ENCODE assay signal across 25 cellular contexts in the genomic region with DNA sequence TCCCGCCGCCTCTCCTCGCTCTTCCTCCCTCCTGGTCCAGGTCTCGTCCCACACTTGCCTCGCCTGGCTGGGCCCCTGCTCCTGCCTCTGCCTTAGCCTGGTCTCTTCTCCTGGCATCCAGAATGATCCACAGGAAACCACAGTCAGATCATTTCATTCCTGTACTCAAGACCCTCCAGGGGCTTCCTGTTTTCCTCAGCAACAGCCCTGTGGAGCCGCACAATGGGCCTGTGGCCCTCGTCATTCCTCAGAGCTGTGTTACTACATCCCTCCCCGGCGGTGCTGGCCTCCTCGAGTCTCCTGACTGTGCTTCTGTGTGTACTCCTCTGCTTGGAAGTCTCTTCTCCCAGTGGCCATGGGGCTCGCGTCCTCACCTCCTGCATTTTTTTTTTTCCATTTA. TPM values are rescaled to one million over a fixed set of nuclear protein-coding genes. Genes with fewer than 3 reads are reported as not detected.
"Had no signal": no experiment of that assay in that cellular context is flagged by ENCODE, and none has a peak within 500 bp of the region (broad histone marks: within the 10 kb centered on the region; RNA-seq: fewer than 3 reads in every experiment).

No MANE protein-coding gene starts in this region.

- H3K4me1 Mint-ChIP-seq: neural crest cell had no signal

- H3K4me3 Mint-ChIP-seq: memory B cell, neural crest cell, T-cell had no signal

- H3K27me3 Mint-ChIP-seq: memory B cell, naive B cell, T-cell had no signal

- H3K9me3 ChIP-seq: adrenal gland, ascending aorta, SJCRH30, stomach, suprapubic skin, tibial nerve had no signal

- H3K4me1 ChIP-seq: adrenal gland, ascending aorta, SJCRH30, stomach, suprapubic skin, tibial nerve had no signal

- H3K27ac Mint-ChIP-seq: memory B cell, T-cell had no signal

- H3K27me3 ChIP-seq: adrenal gland, ascending aorta, dorsolateral prefrontal cortex, SJCRH30, stomach, suprapubic skin, tibial nerve had no signal

- H3K9me3 Mint-ChIP-seq: activated T-helper 2 cell treated with anti-CD3 and anti-CD28 coated beads, Interferon-gamma antibody, Interleukin-2, Interleukin-4, amounts not matched to agents 10 μg/mL and 5 μg/mL and 100 μg/mL, durations not matched to agents 14 hours and 24 hours and 36 hours; memory B cell; naive B cell; neural crest cell; T-cell had no signal

- ATAC-seq: left colon, sciatic nerve, T-cell had no signal

- H3K27ac ChIP-seq: adrenal gland, ascending aorta, dorsolateral prefrontal cortex, SJCRH30, stomach, suprapubic skin, tibial nerve had no signal

- H3K4me3 ChIP-seq: adrenal gland, ascending aorta, dorsolateral prefrontal cortex, SJCRH30, smooth muscle cell, stomach, suprapubic skin, tibial nerve had no signal

- DNase-seq: activated CD4-positive, alpha-beta T cell treated with anti-CD3 and anti-CD28 coated beads, Interleukin-2, amount 50 U/mL, for 48 hours; activated naive CD4-positive, alpha-beta T cell; activated T-cell treated with anti-CD3 and anti-CD28 coated beads for 4 hours; adrenal gland; central memory CD4-positive, alpha-beta T cell; dorsolateral prefrontal cortex; erythroblast; foreskin fibroblast; left colon; naive B cell; occipital lobe; SJCRH30; stimulated activated CD4-positive, alpha-beta T cell treated with anti-CD3 and anti-CD28 coated beads, Interleukin-2, amount 100 ng/mL, for 48 hours; stimulated activated CD8-positive, alpha-beta memory T cell treated with anti-CD3 and anti-CD28 coated beads, Interleukin-4, amount 100 ng/mL, for 48 hours; stomach; T-cell; T-helper 9 cell had no signal

RNA-seq across cellular contexts. Expression of a gene that starts 29.9 kb away (rescaled TPM):
- total RNA-seq: ascending aorta had no signal
